1 cellular context compared by ENCODE assay signal in genomic region chr1:34918609-34919561, GRCh38.
TF ChIP-seq lines count a peak whose summit lies in the region.

No MANE protein-coding gene starts in this region.

TF ChIP-seq in GM12878, 131 proteins besides CTCF, POLR2A, EP300 and RAD21 (continued from another document):
- TF ChIP-seq ZBTB11 (CRISPR knock-in tag; IDR thresholded peaks at IDR 0.05) = no peak
- TF ChIP-seq IKZF1 (conservative IDR thresholded peaks at IDR 0.05) = peak; percentile 81
- no peak for TF ChIP-seq ZBED1 (IDR thresholded peaks at IDR 0.05; ENCODE audit: borderline replicate concordance)
